Comparison of ENCODE assay signal across 1 cellular context in the genomic region with DNA sequence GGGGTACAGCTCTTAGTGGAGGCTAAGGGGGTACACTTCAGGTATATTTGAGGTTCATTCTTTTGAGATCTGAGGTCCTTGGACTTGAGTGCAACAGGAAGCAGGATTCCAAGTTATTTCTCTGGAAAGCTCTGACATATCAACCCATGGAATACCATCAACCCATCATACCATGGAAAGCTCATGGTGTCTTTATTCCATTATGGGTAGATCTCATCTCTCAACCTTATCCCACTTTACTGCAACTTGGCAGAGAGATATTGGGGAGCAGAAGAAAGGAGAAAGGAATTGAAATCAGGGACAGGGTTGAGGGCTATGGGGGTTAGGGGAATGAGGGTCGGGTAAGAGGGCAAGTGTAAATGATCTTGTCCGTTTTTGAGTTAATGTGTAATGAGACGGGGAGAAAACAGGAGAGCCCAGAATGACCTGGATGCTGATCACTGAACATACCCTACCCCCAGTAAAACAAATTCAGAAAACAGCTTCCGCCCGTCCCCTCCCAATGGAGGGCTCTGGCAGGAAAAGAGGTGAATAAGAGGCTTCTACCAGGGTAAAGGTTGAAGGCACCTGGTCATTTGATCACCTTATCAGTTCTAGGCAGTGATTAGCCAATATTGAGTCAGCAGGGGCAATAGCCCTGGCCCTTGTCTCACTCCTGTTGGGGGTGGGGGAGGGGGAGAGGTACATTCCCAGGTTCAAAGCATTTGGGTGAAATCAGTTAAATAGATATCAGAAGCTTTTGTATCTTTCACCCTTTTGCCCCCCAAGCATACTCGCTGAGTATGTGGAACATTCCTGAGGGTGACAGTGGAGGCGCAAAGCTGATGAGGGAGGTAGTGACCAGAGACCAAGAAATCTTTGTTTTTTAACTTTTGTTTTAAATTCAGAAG.
A peak's percentile ranks its signal among the peaks of the same experiment; 100 is the strongest.
TF ChIP-seq lines count a peak whose summit lies in the region.

No MANE protein-coding gene starts in this region.

TF ChIP-seq in HepG2, 621 proteins besides CTCF, POLR2A, EP300 and RAD21 (continued from another document and continues in another):
- TF ChIP-seq, protein P1, sequence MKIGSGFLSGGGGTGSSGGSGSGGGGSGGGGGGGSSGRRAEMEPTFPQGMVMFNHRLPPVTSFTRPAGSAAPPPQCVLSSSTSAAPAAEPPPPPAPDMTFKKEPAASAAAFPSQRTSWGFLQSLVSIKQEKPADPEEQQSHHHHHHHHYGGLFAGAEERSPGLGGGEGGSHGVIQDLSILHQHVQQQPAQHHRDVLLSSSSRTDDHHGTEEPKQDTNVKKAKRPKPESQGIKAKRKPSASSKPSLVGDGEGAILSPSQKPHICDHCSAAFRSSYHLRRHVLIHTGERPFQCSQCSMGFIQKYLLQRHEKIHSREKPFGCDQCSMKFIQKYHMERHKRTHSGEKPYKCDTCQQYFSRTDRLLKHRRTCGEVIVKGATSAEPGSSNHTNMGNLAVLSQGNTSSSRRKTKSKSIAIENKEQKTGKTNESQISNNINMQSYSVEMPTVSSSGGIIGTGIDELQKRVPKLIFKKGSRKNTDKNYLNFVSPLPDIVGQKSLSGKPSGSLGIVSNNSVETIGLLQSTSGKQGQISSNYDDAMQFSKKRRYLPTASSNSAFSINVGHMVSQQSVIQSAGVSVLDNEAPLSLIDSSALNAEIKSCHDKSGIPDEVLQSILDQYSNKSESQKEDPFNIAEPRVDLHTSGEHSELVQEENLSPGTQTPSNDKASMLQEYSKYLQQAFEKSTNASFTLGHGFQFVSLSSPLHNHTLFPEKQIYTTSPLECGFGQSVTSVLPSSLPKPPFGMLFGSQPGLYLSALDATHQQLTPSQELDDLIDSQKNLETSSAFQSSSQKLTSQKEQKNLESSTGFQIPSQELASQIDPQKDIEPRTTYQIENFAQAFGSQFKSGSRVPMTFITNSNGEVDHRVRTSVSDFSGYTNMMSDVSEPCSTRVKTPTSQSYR (CRISPR knock-in tag; IDR thresholded peaks at IDR 0.05; ENCODE audit: borderline replicate concordance), result peak; percentile 97
- no peak for TF ChIP-seq ZNF34 (CRISPR knock-in tag; IDR thresholded peaks at IDR 0.05; ENCODE audit: borderline replicate concordance)
- TF ChIP-seq ZMYM4 (CRISPR knock-in tag; IDR thresholded peaks at IDR 0.05), result no peak; the same call in 1 of the 2 replicates
- TF ChIP-seq, protein P2, sequence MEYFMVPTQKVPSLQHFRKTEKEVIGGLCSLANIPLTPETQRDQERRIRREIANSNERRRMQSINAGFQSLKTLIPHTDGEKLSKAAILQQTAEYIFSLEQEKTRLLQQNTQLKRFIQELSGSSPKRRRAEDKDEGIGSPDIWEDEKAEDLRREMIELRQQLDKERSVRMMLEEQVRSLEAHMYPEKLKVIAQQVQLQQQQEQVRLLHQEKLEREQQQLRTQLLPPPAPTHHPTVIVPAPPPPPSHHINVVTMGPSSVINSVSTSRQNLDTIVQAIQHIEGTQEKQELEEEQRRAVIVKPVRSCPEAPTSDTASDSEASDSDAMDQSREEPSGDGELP (IDR thresholded peaks at IDR 0.05; ENCODE audit: borderline replicate concordance, low read depth), result peak; percentile 81
- peak; percentile 59; the same call in 1 of the 2 replicates for TF ChIP-seq ZNF430 (CRISPR knock-in tag; IDR thresholded peaks at IDR 0.05)
- TF ChIP-seq POGZ (CRISPR knock-in tag; IDR thresholded peaks at IDR 0.05), result no peak
- no peak for TF ChIP-seq ZNF260 (CRISPR knock-in tag; IDR thresholded peaks at IDR 0.05; ENCODE audit: borderline replicate concordance, low read depth)
- TF ChIP-seq CCAR2 (optimal IDR thresholded peaks at IDR 0.05; ENCODE audit: low read depth, low read length), result peak; percentile 51
- peak; percentile 84 for TF ChIP-seq ELF3 (CRISPR knock-in tag; IDR thresholded peaks at IDR 0.05)
- TF ChIP-seq KLF13 (CRISPR knock-in tag; IDR thresholded peaks at IDR 0.05), result no peak
- TF ChIP-seq, protein P3, sequence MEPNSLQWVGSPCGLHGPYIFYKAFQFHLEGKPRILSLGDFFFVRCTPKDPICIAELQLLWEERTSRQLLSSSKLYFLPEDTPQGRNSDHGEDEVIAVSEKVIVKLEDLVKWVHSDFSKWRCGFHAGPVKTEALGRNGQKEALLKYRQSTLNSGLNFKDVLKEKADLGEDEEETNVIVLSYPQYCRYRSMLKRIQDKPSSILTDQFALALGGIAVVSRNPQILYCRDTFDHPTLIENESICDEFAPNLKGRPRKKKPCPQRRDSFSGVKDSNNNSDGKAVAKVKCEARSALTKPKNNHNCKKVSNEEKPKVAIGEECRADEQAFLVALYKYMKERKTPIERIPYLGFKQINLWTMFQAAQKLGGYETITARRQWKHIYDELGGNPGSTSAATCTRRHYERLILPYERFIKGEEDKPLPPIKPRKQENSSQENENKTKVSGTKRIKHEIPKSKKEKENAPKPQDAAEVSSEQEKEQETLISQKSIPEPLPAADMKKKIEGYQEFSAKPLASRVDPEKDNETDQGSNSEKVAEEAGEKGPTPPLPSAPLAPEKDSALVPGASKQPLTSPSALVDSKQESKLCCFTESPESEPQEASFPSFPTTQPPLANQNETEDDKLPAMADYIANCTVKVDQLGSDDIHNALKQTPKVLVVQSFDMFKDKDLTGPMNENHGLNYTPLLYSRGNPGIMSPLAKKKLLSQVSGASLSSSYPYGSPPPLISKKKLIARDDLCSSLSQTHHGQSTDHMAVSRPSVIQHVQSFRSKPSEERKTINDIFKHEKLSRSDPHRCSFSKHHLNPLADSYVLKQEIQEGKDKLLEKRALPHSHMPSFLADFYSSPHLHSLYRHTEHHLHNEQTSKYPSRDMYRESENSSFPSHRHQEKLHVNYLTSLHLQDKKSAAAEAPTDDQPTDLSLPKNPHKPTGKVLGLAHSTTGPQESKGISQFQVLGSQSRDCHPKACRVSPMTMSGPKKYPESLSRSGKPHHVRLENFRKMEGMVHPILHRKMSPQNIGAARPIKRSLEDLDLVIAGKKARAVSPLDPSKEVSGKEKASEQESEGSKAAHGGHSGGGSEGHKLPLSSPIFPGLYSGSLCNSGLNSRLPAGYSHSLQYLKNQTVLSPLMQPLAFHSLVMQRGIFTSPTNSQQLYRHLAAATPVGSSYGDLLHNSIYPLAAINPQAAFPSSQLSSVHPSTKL (CRISPR knock-in tag; IDR thresholded peaks at IDR 0.05), result peak; percentile 82
- TF ChIP-seq MTF2 (CRISPR knock-in tag; IDR thresholded peaks at IDR 0.05; ENCODE audit: borderline replicate concordance), result no peak
- TF ChIP-seq, protein P4, sequence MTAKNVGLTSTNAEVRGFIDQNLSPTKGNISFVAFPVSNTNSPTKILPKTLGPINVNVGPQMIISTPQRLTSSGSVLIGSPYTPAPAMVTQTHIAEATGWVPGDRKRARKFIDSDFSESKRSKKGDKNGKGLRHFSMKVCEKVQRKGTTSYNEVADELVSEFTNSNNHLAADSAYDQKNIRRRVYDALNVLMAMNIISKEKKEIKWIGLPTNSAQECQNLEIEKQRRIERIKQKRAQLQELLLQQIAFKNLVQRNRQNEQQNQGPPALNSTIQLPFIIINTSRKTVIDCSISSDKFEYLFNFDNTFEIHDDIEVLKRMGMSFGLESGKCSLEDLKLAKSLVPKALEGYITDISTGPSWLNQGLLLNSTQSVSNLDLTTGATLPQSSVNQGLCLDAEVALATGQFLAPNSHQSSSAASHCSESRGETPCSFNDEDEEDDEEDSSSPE (CRISPR knock-in tag; IDR thresholded peaks at IDR 0.05), result no peak
- TF ChIP-seq, protein P5, sequence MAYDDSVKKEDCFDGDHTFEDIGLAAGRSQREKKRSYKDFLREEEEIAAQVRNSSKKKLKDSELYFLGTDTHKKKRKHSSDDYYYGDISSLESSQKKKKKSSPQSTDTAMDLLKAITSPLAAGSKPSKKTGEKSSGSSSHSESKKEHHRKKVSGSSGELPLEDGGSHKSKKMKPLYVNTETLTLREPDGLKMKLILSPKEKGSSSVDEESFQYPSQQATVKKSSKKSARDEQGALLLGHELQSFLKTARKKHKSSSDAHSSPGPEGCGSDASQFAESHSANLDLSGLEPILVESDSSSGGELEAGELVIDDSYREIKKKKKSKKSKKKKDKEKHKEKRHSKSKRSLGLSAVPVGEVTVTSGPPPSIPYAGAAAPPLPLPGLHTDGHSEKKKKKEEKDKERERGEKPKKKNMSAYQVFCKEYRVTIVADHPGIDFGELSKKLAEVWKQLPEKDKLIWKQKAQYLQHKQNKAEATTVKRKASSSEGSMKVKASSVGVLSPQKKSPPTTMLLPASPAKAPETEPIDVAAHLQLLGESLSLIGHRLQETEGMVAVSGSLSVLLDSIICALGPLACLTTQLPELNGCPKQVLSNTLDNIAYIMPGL (CRISPR knock-in tag; IDR thresholded peaks at IDR 0.05; ENCODE audit: borderline replicate concordance in 1 of 2, low read depth in 1 of 2), result no peak; a peak in 1 of 4 replicates
- TF ChIP-seq TBP (CRISPR knock-in tag; IDR thresholded peaks at IDR 0.05), result no peak
- TF ChIP-seq, protein P6, sequence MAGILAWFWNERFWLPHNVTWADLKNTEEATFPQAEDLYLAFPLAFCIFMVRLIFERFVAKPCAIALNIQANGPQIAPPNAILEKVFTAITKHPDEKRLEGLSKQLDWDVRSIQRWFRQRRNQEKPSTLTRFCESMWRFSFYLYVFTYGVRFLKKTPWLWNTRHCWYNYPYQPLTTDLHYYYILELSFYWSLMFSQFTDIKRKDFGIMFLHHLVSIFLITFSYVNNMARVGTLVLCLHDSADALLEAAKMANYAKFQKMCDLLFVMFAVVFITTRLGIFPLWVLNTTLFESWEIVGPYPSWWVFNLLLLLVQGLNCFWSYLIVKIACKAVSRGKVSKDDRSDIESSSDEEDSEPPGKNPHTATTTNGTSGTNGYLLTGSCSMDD (CRISPR knock-in tag; IDR thresholded peaks at IDR 0.05), result no peak
- TF ChIP-seq, protein P7, sequence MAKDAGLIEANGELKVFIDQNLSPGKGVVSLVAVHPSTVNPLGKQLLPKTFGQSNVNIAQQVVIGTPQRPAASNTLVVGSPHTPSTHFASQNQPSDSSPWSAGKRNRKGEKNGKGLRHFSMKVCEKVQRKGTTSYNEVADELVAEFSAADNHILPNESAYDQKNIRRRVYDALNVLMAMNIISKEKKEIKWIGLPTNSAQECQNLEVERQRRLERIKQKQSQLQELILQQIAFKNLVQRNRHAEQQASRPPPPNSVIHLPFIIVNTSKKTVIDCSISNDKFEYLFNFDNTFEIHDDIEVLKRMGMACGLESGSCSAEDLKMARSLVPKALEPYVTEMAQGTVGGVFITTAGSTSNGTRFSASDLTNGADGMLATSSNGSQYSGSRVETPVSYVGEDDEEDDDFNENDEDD (CRISPR knock-in tag; IDR thresholded peaks at IDR 0.05; ENCODE audit: borderline replicate concordance), result no peak
- TF ChIP-seq HDAC1 (CRISPR knock-in tag; IDR thresholded peaks at IDR 0.05), result peak; percentile 68
- no peak for TF ChIP-seq ZNF83 (CRISPR knock-in tag; IDR thresholded peaks at IDR 0.05; ENCODE audit: borderline replicate concordance)
- TF ChIP-seq, protein P8, sequence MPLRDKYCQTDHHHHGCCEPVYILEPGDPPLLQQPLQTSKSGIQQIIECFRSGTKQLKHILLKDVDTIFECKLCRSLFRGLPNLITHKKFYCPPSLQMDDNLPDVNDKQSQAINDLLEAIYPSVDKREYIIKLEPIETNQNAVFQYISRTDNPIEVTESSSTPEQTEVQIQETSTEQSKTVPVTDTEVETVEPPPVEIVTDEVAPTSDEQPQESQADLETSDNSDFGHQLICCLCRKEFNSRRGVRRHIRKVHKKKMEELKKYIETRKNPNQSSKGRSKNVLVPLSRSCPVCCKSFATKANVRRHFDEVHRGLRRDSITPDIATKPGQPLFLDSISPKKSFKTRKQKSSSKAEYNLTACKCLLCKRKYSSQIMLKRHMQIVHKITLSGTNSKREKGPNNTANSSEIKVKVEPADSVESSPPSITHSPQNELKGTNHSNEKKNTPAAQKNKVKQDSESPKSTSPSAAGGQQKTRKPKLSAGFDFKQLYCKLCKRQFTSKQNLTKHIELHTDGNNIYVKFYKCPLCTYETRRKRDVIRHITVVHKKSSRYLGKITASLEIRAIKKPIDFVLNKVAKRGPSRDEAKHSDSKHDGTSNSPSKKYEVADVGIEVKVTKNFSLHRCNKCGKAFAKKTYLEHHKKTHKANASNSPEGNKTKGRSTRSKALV (CRISPR knock-in tag; IDR thresholded peaks at IDR 0.05), result 0 out of 2 replicates have a peak, but pooled peaks have one; percentile 28
- peak; percentile 82; the same call in 1 of the 2 replicates for TF ChIP-seq TCF7L2 (IDR thresholded peaks at IDR 0.05; ENCODE audit: low read depth, low read length)
- no peak; the same call in 1 of the 2 replicates for TF ChIP-seq SNAI1 (CRISPR knock-in tag; IDR thresholded peaks at IDR 0.05; ENCODE audit: borderline replicate concordance)
- peak; percentile 87 for TF ChIP-seq FOXO1 (CRISPR knock-in tag; IDR thresholded peaks at IDR 0.05)
- TF ChIP-seq, protein P9, sequence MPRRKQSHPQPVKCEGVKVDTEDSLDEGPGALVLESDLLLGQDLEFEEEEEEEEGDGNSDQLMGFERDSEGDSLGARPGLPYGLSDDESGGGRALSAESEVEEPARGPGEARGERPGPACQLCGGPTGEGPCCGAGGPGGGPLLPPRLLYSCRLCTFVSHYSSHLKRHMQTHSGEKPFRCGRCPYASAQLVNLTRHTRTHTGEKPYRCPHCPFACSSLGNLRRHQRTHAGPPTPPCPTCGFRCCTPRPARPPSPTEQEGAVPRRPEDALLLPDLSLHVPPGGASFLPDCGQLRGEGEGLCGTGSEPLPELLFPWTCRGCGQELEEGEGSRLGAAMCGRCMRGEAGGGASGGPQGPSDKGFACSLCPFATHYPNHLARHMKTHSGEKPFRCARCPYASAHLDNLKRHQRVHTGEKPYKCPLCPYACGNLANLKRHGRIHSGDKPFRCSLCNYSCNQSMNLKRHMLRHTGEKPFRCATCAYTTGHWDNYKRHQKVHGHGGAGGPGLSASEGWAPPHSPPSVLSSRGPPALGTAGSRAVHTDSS (CRISPR knock-in tag; conservative IDR thresholded peaks at IDR 0.05), result no peak
- TF ChIP-seq, protein P10, sequence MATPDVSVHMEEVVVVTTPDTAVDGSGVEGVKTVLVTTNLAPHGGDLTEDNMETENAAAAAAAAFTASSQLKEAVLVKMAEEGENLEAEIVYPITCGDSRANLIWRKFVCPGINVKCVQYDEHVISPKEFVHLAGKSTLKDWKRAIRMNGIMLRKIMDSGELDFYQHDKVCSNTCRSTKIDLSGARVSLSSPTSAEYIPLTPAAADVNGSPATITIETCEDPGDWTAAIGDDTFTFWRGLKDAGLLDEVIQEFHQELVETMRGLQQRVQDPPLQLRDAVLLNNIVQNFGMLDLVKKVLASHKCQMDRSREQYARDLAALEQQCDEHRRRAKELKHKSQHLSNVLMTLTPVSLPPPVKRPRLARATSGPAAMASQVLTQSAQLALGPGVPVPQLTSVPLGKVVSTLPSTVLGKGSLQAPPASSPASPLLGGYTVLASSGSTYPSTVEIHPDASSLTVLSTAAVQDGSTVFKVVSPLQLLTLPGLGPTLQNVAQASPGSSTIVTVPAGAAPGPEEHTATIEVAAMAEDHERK (CRISPR knock-in tag; IDR thresholded peaks at IDR 0.05; ENCODE audit: low read depth), result no peak
- TF ChIP-seq, protein P11, sequence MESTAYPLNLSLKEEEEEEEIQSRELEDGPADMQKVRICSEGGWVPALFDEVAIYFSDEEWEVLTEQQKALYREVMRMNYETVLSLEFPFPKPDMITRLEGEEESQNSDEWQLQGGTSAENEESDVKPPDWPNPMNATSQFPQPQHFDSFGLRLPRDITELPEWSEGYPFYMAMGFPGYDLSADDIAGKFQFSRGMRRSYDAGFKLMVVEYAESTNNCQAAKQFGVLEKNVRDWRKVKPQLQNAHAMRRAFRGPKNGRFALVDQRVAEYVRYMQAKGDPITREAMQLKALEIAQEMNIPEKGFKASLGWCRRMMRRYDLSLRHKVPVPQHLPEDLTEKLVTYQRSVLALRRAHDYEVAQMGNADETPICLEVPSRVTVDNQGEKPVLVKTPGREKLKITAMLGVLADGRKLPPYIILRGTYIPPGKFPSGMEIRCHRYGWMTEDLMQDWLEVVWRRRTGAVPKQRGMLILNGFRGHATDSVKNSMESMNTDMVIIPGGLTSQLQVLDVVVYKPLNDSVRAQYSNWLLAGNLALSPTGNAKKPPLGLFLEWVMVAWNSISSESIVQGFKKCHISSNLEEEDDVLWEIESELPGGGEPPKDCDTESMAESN (CRISPR knock-in tag; conservative IDR thresholded peaks at IDR 0.05), result no peak; the same call in none of the 2 replicates
